Comparison of ENCODE assay signal across 21 cellular contexts in the genomic region with DNA sequence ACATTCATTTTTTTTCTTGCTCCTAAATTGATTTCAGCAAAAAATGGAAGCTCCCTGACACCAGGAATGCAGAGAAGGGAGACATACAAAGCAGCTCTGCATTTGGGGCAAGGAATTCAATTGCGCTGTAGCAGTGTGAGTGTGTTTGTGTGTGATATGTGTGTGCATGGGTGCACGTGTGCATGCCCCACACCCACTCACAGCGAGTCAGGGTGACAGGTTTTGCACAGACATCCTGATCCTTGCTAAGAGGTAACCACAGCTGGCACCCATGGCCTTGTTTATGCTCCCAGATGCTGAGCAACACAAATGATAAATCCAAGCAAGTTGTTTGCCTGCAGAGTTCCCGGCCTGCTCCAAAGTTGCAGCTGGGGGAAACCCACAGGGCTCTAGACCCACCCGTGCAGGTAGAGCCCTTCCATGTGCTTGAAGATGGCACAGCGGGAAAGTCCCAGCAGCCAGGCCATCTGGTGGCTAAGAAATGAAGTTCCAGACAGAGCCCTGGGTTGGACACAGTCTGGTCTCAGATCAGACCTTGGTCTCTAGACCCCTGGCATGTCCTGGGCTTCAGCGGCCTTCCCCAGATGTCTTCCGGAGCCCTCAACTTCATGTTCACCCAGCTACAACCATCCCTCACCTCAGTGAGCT. TPM values are rescaled to one million over a fixed set of nuclear protein-coding genes. Genes with fewer than 3 reads are reported as not detected.
DNase-seq lines count a peak whose midpoint lies in the region; ATAC-seq, FAIRE-seq and TF ChIP-seq lines count a peak whose summit lies in the region.
"Had no signal": no experiment of that assay in that cellular context is flagged by ENCODE, and none has a peak within 500 bp of the region (broad histone marks: within the 10 kb centered on the region; RNA-seq: fewer than 3 reads in every experiment).

No MANE protein-coding gene starts in this region.

- H3K79me1 ChIP-seq in IMR-90 (ENCODE audit: low read depth in 1 of 2, low read length in 2 of 2), result no peaks in the 10 kb centered on the region

- intact Hi-C loops in IMR-90 (cut with micrococcal nuclease), result no loop called here

- no peak overlapping the region for H3K56ac ChIP-seq in IMR-90 (ENCODE audit: extremely low read depth, insufficient read depth, low read length)

- H3K79me2 ChIP-seq in osteoblast (ENCODE audit: insufficient read depth, low read length), result no peaks in the 10 kb centered on the region

- H2BK15ac ChIP-seq in IMR-90 (ENCODE audit: low read depth, low read length), result peak overlapping the region; percentile 91; the same call in 2 of the 3 replicates

- no peak overlapping the region for H3K4me3 ChIP-seq in BLaER1 treated with 17β-estradiol and CSF1 and Interleukin-3, amounts not matched to agents 10 nM and 100 nM
- H3K4me3 ChIP-seq in IMR-90 (ENCODE audit: insufficient read depth, low read depth, low read length) (no peak overlapping the region), choroid plexus epithelial cell (ENCODE audit: low read depth, low read length) (no peak overlapping the region), osteoblast (ENCODE audit: insufficient read depth, low read length) (no peak overlapping the region)
- H3K4me3 ChIP-seq: K562, thyroid gland had no signal

- peak overlapping the region in 1 of 2 experiments; percentile 73; a peak in 3 of 4 replicates for H4K8ac ChIP-seq in IMR-90 (ENCODE audit: low read depth in 2 of 2, low read length in 2 of 2)

- ATAC-seq in IMR-90 (ENCODE audit: low read depth) (peak; percentile 4; the same call in 1 of the 2 replicates), HG02852 (IDR thresholded peaks at IDR 0.05; ENCODE audit: unreplicated experiment) (no peak)
- ATAC-seq: activated CD4-positive, CD25-positive, alpha-beta regulatory T cell treated with anti-CD3 and anti-CD28 coated beads, Interleukin-2, amount 50 U/mL, for 24 hours; K562 had no signal

- H2AK9ac ChIP-seq in IMR-90 (replicated peaks; ENCODE audit: low read depth, low read length, poor library complexity), result peak overlapping the region; percentile 8

- CTCF ChIA-PET in IMR-90 (lab: Yijun Ruan, JAX), result interaction anchor here (0.8 kb wide), 1 partner anchor 10 kb away, joined by 5 read pairs; no protein-coding TSS in a partner anchor

- peak overlapping the region; percentile 58; the same call in 1 of the 2 replicates for H3K14ac ChIP-seq in IMR-90 (replicated peaks; ENCODE audit: low read depth, low read length)

- POLR2A ChIA-PET in IMR-90 (lab: Charles Lee; ENCODE audit: unreplicated experiment), result no interaction called here

- 95% methylated on average over 3 of the region's 8 CpGs; no CpG with 5 or more reads in 1 of the 2 experiments for WGBS in IMR-90 (ENCODE audit: extremely low coverage in 2 of 2, insufficient read length in 1 of 2), 2 experiments

- TF ChIP-seq CTCF in IMR-90 (conservative IDR thresholded peaks at IDR 0.05; ENCODE audit: low read depth, low read length), result no peak
- TF ChIP-seq CTCF in choroid plexus epithelial cell (conservative IDR thresholded peaks at IDR 0.05; ENCODE audit: low read depth, low read length), result peak; percentile 26
- TF ChIP-seq CTCF in osteoblast (IDR thresholded peaks at IDR 0.05; ENCODE audit: extremely low read depth, low read depth, low read length), result no peak

- no peak for FAIRE-seq in GM12892 (lab: Jason Lieb, UNC)
- FAIRE-seq: K562 had no signal

- peak overlapping the region; percentile 86 for H2BK20ac ChIP-seq in IMR-90 (ENCODE audit: low read depth, low read length)

- dilution Hi-C loops in IMR-90 (cut with HindIII; ENCODE audit: low sequenced_read_pairs, unreplicated experiment), result no loop called here

- no peaks in the 10 kb centered on the region for H3K27me3 ChIP-seq in BLaER1 treated with 17β-estradiol and CSF1 and Interleukin-3, amounts not matched to agents 10 nM and 100 nM
- H3K27me3 ChIP-seq in IMR-90 (ENCODE audit: control insufficient read depth, insufficient read depth, low read length) (no peaks in the 10 kb centered on the region), osteoblast (ENCODE audit: insufficient read depth, low read length) (no peaks in the 10 kb centered on the region)
- H3K27me3 ChIP-seq: thyroid gland had no signal

- H3K9me3 ChIP-seq in BLaER1 treated with 17β-estradiol and CSF1 and Interleukin-3, amounts not matched to agents 10 nM and 100 nM (replicated peaks in 1 of 11), result peaks cover 0 to 8% (median 0%) of the 10 kb centered on the region in 11 experiments; a peak in 7 of 22 replicates
- H3K9me3 ChIP-seq in IMR-90 (ENCODE audit: control insufficient read depth, insufficient read depth, low read length) (no peaks in the 10 kb centered on the region), osteoblast (ENCODE audit: low read depth, low read length) (no peaks in the 10 kb centered on the region)
- H3K9me3 ChIP-seq: thyroid gland had no signal

- H3K9me1 ChIP-seq in IMR-90 (ENCODE audit: insufficient read depth, low read length), result peaks cover 15% of the 10 kb centered on the region

- peak overlapping the region; percentile 61 for H2AFZ ChIP-seq in IMR-90 (replicated peaks; ENCODE audit: low read length, poor library complexity)
- H2AFZ ChIP-seq in osteoblast (ENCODE audit: low read length), result no peak overlapping the region

- H3K27ac ChIP-seq in BLaER1 treated with 17β-estradiol and CSF1 and Interleukin-3, amounts not matched to agents 10 nM and 100 nM, result peak overlapping the region in 3 of 11 experiments; percentile 62 to 67 (median 63); a peak in 4 of 22 replicates
- peak overlapping the region; percentile 62; the same call in 1 of the 2 replicates for H3K27ac ChIP-seq in IMR-90 (ENCODE audit: insufficient read depth, low read length)
- peak overlapping the region; percentile 82 for H3K27ac ChIP-seq in osteoblast (ENCODE audit: low read depth, low read length)
- H3K27ac ChIP-seq: C4-2B had no signal

- 0 out of 2 replicates have a peak overlapping the region, but pooled peaks have one; percentile 64 for H3K23ac ChIP-seq in IMR-90 (ENCODE audit: low read depth, low read length)

- H3K18ac ChIP-seq in IMR-90 (ENCODE audit: low read depth, low read length), result peak overlapping the region; percentile 80

- TF ChIP-seq RAD21 in IMR-90 (IDR thresholded peaks at IDR 0.05; ENCODE audit: low read length), result no peak

- H3K9ac ChIP-seq in BLaER1 treated with 17β-estradiol and CSF1 and Interleukin-3, amounts not matched to agents 10 nM and 100 nM, result no peak overlapping the region
- peak overlapping the region; percentile 32; the same call in 1 of the 2 replicates for H3K9ac ChIP-seq in IMR-90 (ENCODE audit: low read depth, low read length)

- TF ChIP-seq POLR2A in IMR-90 (IDR thresholded peaks at IDR 0.05; ENCODE audit: low read depth, low read length), result no peak
- no peak for TF ChIP-seq POLR2A in GM12892 (IDR thresholded peaks at IDR 0.05; ENCODE audit: low read depth, low read length)

- H4K91ac ChIP-seq in IMR-90 (ENCODE audit: insufficient read depth, low read depth, low read length), result peak overlapping the region; percentile 80

- DNase-seq in IMR-90, result peak; percentile 62
- DNase-seq in choroid plexus epithelial cell (ENCODE audit: low read depth), result no peak
- peak; percentile 55 for DNase-seq in osteoblast (ENCODE audit: insufficient read length, low spot score, missing footprints)
- DNase-seq in NCI-H526 (lab: John Stamatoyannopoulos, UW), result no peak
- DNase-seq in GM12892 (ENCODE audit: insufficient read length), result no peak
- no peak for DNase-seq in stimulated activated CD8-positive, alpha-beta memory T cell treated with anti-CD3 and anti-CD28 coated beads, Interleukin-4, amount 100 ng/mL, for 48 hours
- DNase-seq: activated CD8-positive, alpha-beta memory T cell treated with anti-CD3 and anti-CD28 coated beads, Interleukin-2, amount 50 U/mL, for 48 hours; cortex of kidney; erythroblast; NCI-H1105; NCI-H2227 treated with DMSO at 0.1 percent for 48 hours; nucleus accumbens; Right ventricle myocardium superior; stimulated activated CD4-positive, alpha-beta T cell treated with anti-CD3 and anti-CD28 coated beads, Interleukin-4, amount 100 ng/mL, for 24 hours; T-helper 2 cell had no signal

- H4K5ac ChIP-seq in IMR-90 (ENCODE audit: low read depth, low read length), result peak overlapping the region; percentile 87

- in situ Hi-C loops in IMR-90 (cut with MboI; ENCODE audit: low sequenced_read_pairs), result no loop called here

- no peaks in the 10 kb centered on the region for H4K20me1 ChIP-seq in BLaER1 treated with 17β-estradiol and CSF1 and Interleukin-3, amounts not matched to agents 10 nM and 100 nM
- H4K20me1 ChIP-seq in IMR-90 (ENCODE audit: insufficient read depth, low read length) (no peaks in the 10 kb centered on the region), osteoblast (ENCODE audit: insufficient read depth, low read length) (no peaks in the 10 kb centered on the region)

- peak overlapping the region; percentile 88 for H2BK120ac ChIP-seq in IMR-90 (ENCODE audit: low read depth, low read length)

- H3K4me2 ChIP-seq in BLaER1 treated with 17β-estradiol and CSF1 and Interleukin-3, amounts not matched to agents 10 nM and 100 nM, result peak overlapping the region in 7 of 11 experiments; percentile 63 to 80 (median 66); a peak in 12 of 22 replicates
- no peak overlapping the region for H3K4me2 ChIP-seq in IMR-90 (ENCODE audit: low read depth, low read length)
- H3K4me2 ChIP-seq in osteoblast (ENCODE audit: insufficient read depth, low read length), result no peak overlapping the region

- H2AK5ac ChIP-seq in IMR-90 (ENCODE audit: low read depth, low read length), result peak overlapping the region; percentile 92

- H3K4me1 ChIP-seq in BLaER1 treated with 17β-estradiol and CSF1 and Interleukin-3, amounts not matched to agents 10 nM and 100 nM, result peaks cover 17 to 40% (median 35%) of the 10 kb centered on the region in 10 experiments
- peaks cover 30% of the 10 kb centered on the region for H3K4me1 ChIP-seq in IMR-90 (ENCODE audit: control insufficient read depth, insufficient read depth, low read length)
- peaks cover 24% of the 10 kb centered on the region for H3K4me1 ChIP-seq in osteoblast (ENCODE audit: insufficient read depth, low read length)

- H3K4ac ChIP-seq in IMR-90 (ENCODE audit: low read depth, low read length), result peak overlapping the region; percentile 69

- H2BK5ac ChIP-seq in IMR-90 (ENCODE audit: low read depth, low read length, poor library complexity, severe bottlenecking), result peak overlapping the region; percentile 63

- no peaks in the 10 kb centered on the region for H3K36me3 ChIP-seq in BLaER1 treated with 17β-estradiol and CSF1 and Interleukin-3, amounts not matched to agents 10 nM and 100 nM
- H3K36me3 ChIP-seq in IMR-90 (ENCODE audit: control insufficient read depth, insufficient read depth, low read length), result no peaks in the 10 kb centered on the region
- no peaks in the 10 kb centered on the region for H3K36me3 ChIP-seq in osteoblast (ENCODE audit: insufficient read depth, low read length)
- H3K36me3 ChIP-seq: thyroid gland had no signal

- BruUV-seq in IMR-90 (replicated peaks; lab: Mats Ljungman, UMichigan), result no TSS peak

TF ChIP-seq in IMR-90, 13 proteins besides CTCF, POLR2A, EP300 and RAD21 (continues in another document):
- no peak for TF ChIP-seq MXI1 (IDR thresholded peaks at IDR 0.05; ENCODE audit: borderline replicate concordance, low read depth, low read length)

RNA-seq across cellular contexts. Expression of gene BDKRB2, which starts 25.8 kb away (rescaled TPM):
- total RNA-seq in IMR-90 (2012; rRNA removed) (60.5 and 73.1 TPM in 2 replicates), osteoblast (4.1 and 7.6 TPM in 2 replicates)
- polyA plus RNA-seq in IMR-90 (2012; rRNA removed), result 52.1 and 60.9 TPM in 2 replicates
- 32.4 and 87.1 TPM in 2 replicates for polyA plus RNA-seq in IMR-90 (2012; cell fraction: cytosol; rRNA removed)
- polyA plus RNA-seq in IMR-90 (2012; cell fraction: nucleus; rRNA removed; ENCODE audit: low replicate concordance), result 63.4 and 68.9 TPM in 2 replicates
- polyA plus RNA-seq in GM12892 (2012; ENCODE audit: missing spikeins), result not detected
- polyA plus RNA-seq: K562 had no signal

Comparison
In these comparisons a context has a peak if more than half of its experiments do, and no peak if none do; other contexts are left out.
1. H3K4me2 ChIP-seq: peak in BLaER1 treated with 17β-estradiol and CSF1 and Interleukin-3, amounts not matched to agents 10 nM and 100 nM (7 of 11); none in IMR-90 (single experiment) and osteoblast (single experiment).
2. DNase-seq: peak in IMR-90 (single experiment) and osteoblast (single experiment); none in choroid plexus epithelial cell (single experiment), NCI-H526 (0 of 2), GM12892 (single experiment) and stimulated activated CD8-positive, alpha-beta memory T cell treated with anti-CD3 and anti-CD28 coated beads, Interleukin-4, amount 100 ng/mL, for 48 hours (single experiment).